ENCODE assay signal across 25 cellular contexts in the genomic region with DNA sequence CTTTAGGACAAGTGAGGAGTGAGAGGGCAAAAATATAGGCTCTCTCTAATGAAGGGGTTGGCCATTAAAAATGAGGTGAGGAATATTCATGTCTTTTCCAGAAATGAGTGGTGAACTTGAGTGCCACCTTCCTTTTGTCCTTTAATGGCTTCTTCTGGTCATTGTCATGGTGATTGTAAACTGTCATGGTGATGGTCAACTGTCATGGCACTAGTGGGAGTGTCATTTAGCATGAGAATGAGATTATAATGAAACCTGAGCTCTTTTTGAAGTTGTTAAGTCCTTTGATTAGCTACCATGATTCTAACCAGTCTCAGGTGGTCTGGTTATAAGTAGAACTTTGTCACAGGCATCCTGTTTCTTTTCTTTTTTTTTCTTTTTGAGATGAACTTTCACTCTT.
A peak's percentile ranks its signal among the peaks of the same experiment; 100 is the strongest.
DNase-seq lines count a peak whose midpoint lies in the region; TF ChIP-seq lines count a peak whose summit lies in the region.
"Had no signal": no experiment of that assay in that cellular context is flagged by ENCODE, and none has a peak within 500 bp of the region (broad histone marks: within the 10 kb centered on the region; RNA-seq: fewer than 3 reads in every experiment).

No MANE protein-coding gene starts in this region.

- H3K4me3 ChIP-seq in HUES6 (ENCODE audit: low read depth, low read length) (peak overlapping the region; percentile 64), adrenal gland (no peak overlapping the region)
- H3K4me3 ChIP-seq: BLaER1 treated with 17β-estradiol and CSF1 and Interleukin-3, amounts not matched to agents 10 nM and 100 nM; GM23248; PC-9; SJSA1 had no signal

- peaks cover 9% of the 10 kb centered on the region for H3K4me1 ChIP-seq in ES-I3 (ENCODE audit: insufficient read depth, low read length)
- H3K4me1 ChIP-seq in HUES6 (ENCODE audit: control insufficient read depth, insufficient read depth, low read length), result peaks cover 27% of the 10 kb centered on the region
- no peaks in the 10 kb centered on the region for H3K4me1 ChIP-seq in adrenal gland (replicated peaks in 1 of 2)
- H3K4me1 ChIP-seq: SJSA1 had no signal

- H3K36me3 ChIP-seq in ES-I3 (ENCODE audit: insufficient read depth, low read length) (no peaks in the 10 kb centered on the region), HUES6 (ENCODE audit: control insufficient read depth, insufficient read depth, low read length) (peaks cover 3% of the 10 kb centered on the region; the same call in 1 of the 2 replicates), adrenal gland (replicated peaks in 1 of 2) (no peaks in the 10 kb centered on the region)
- H3K36me3 ChIP-seq: BLaER1 treated with 17β-estradiol and CSF1 and Interleukin-3, amounts not matched to agents 10 nM and 100 nM; SJSA1 had no signal

- H3K27ac ChIP-seq in HUES6 (ENCODE audit: low read depth, low read length) (peak overlapping the region; percentile 98), adrenal gland (no peak overlapping the region)
- H3K27ac ChIP-seq: BLaER1 treated with 17β-estradiol and CSF1 and Interleukin-3, amounts not matched to agents 10 nM and 100 nM; GM23248; PC-9; SJSA1 had no signal

- H3K9me3 ChIP-seq in ES-I3 (ENCODE audit: control insufficient read depth, insufficient read depth, low read length) (peaks cover 27% of the 10 kb centered on the region), HUES6 (ENCODE audit: control insufficient read depth, insufficient read depth, low read depth, low read length) (peaks cover 26% of the 10 kb centered on the region), adrenal gland (replicated peaks in 1 of 3) (peaks cover 0 to 2% (median 0%) of the 10 kb centered on the region in 3 donors)
- H3K9me3 ChIP-seq: SJSA1 had no signal

- no peak for TF ChIP-seq CTCF in adrenal gland (IDR thresholded peaks at IDR 0.05)

- peak; percentile 6 for DNase-seq in SK-N-DZ (ENCODE audit: low spot score)
- peak; percentile 82 for DNase-seq in iPS DF 4.7 (ENCODE audit: extremely low read depth, low spot score)
- DNase-seq in activated naive CD4-positive, alpha-beta T cell (lab: John Stamatoyannopoulos, UW), result no peak
- DNase-seq in adrenal gland, result no peak
- no peak for DNase-seq in AG20443 (ENCODE audit: low spot score)
- DNase-seq in GM03348 (ENCODE audit: low spot score), result no peak
- DNase-seq: AML-193; CD4-positive, alpha-beta T cell; GF-D8; GM23248; HCEC 1CT; NCI-H1048; NCI-H1417; NCI-H187; NCI-H2171 treated with DMSO at 0.1 percent for 48 hours; NCI-H524; NCI-H82; NK-92 treated with Interleukin-12 subunit alpha and Interleukin-12 subunit beta, amount 100 ng/mL, for 24 hours; PC-9; Right ventricle myocardium superior; T-helper 1 cell had no signal

- H3K9ac ChIP-seq in ES-I3 (ENCODE audit: low read depth, low read length) (peak overlapping the region; percentile 26; the same call in 1 of the 2 replicates), HUES6 (ENCODE audit: low read length) (peak overlapping the region; percentile 75)
- H3K9ac ChIP-seq: BLaER1 treated with 17β-estradiol and CSF1 and Interleukin-3, amounts not matched to agents 10 nM and 100 nM; GM23248 had no signal

- intact Hi-C loops in adrenal gland (cut with DNase I), result no loop called here

- no peaks in the 10 kb centered on the region for H3K27me3 ChIP-seq in HUES6 (ENCODE audit: control insufficient read depth, insufficient read depth, low read length)
- H3K27me3 ChIP-seq in adrenal gland, result no peaks in the 10 kb centered on the region
- H3K27me3 ChIP-seq: BLaER1 treated with 17β-estradiol and CSF1 and Interleukin-3, amounts not matched to agents 10 nM and 100 nM; SJSA1 had no signal

- no peak for TF ChIP-seq POLR2A in adrenal gland (IDR thresholded peaks at IDR 0.05)

Comparison
In these comparisons a context has a peak if more than half of its experiments do, and no peak if none do; other contexts are left out.
1. DNase-seq: peak in SK-N-DZ (single experiment) and iPS DF 4.7 (single experiment); none in activated naive CD4-positive, alpha-beta T cell (0 of 4), adrenal gland (0 of 7), AG20443 (single experiment) and GM03348 (single experiment).